ENCODE assay signal across 1 cellular context in the genomic region with DNA sequence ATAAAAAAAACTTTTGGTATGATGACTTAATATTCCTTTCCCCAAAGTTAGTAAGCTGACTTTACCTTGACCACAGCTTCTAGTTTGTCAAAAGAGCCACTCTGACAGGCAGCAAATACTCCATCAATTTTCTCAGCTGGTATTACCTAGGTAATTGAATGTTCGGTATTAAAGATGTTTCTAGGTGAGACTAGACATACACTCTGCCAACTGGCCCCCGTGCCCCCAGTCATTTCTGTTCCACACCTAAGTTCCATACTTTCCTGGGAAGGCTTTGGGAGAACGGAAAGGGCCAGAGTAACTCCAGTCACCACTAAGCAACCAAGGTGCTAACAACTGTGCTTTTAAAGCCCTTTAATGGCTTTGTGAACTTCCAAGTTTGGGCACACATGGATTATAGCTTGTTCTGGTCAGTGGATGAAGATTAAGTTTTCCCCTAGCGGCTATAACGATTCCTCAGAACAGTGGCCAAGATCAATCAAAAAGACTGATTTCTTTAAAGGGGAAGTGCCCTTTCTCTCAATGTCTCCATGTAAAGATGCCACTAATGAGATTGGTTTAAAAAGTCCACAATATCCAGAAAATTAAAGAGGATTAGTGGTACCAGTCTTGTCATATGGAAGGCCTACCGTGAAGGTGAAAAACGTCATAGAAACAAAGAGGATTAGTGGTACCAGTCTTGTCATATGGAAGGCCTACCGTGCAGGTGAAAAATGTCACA.
TF ChIP-seq lines count a peak whose summit lies in the region.

No MANE protein-coding gene starts in this region.

TF ChIP-seq in H1, 55 proteins besides CTCF, POLR2A, EP300 and RAD21:
- TF ChIP-seq CTBP2 (IDR thresholded peaks at IDR 0.05; ENCODE audit: borderline replicate concordance, insufficient read depth, insufficient read length, low read length) = no peak
- no peak for TF ChIP-seq CBX5 (IDR thresholded peaks at IDR 0.05; ENCODE audit: low read depth, low read length)
- TF ChIP-seq ZNF274 (IDR thresholded peaks at IDR 0.05; ENCODE audit: borderline replicate concordance, extremely low read depth, low read length) = no peak
- TF ChIP-seq TAF7 (optimal IDR thresholded peaks at IDR 0.05; ENCODE audit: borderline replicate concordance, low read depth, low read length) = peak; percentile 84
- TF ChIP-seq, protein P1, sequence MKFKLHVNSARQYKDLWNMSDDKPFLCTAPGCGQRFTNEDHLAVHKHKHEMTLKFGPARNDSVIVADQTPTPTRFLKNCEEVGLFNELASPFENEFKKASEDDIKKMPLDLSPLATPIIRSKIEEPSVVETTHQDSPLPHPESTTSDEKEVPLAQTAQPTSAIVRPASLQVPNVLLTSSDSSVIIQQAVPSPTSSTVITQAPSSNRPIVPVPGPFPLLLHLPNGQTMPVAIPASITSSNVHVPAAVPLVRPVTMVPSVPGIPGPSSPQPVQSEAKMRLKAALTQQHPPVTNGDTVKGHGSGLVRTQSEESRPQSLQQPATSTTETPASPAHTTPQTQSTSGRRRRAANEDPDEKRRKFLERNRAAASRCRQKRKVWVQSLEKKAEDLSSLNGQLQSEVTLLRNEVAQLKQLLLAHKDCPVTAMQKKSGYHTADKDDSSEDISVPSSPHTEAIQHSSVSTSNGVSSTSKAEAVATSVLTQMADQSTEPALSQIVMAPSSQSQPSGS (IDR thresholded peaks at IDR 0.05; ENCODE audit: low read length) = peak; percentile 66; the same call in 1 of the 2 replicates
- TF ChIP-seq, protein P2, sequence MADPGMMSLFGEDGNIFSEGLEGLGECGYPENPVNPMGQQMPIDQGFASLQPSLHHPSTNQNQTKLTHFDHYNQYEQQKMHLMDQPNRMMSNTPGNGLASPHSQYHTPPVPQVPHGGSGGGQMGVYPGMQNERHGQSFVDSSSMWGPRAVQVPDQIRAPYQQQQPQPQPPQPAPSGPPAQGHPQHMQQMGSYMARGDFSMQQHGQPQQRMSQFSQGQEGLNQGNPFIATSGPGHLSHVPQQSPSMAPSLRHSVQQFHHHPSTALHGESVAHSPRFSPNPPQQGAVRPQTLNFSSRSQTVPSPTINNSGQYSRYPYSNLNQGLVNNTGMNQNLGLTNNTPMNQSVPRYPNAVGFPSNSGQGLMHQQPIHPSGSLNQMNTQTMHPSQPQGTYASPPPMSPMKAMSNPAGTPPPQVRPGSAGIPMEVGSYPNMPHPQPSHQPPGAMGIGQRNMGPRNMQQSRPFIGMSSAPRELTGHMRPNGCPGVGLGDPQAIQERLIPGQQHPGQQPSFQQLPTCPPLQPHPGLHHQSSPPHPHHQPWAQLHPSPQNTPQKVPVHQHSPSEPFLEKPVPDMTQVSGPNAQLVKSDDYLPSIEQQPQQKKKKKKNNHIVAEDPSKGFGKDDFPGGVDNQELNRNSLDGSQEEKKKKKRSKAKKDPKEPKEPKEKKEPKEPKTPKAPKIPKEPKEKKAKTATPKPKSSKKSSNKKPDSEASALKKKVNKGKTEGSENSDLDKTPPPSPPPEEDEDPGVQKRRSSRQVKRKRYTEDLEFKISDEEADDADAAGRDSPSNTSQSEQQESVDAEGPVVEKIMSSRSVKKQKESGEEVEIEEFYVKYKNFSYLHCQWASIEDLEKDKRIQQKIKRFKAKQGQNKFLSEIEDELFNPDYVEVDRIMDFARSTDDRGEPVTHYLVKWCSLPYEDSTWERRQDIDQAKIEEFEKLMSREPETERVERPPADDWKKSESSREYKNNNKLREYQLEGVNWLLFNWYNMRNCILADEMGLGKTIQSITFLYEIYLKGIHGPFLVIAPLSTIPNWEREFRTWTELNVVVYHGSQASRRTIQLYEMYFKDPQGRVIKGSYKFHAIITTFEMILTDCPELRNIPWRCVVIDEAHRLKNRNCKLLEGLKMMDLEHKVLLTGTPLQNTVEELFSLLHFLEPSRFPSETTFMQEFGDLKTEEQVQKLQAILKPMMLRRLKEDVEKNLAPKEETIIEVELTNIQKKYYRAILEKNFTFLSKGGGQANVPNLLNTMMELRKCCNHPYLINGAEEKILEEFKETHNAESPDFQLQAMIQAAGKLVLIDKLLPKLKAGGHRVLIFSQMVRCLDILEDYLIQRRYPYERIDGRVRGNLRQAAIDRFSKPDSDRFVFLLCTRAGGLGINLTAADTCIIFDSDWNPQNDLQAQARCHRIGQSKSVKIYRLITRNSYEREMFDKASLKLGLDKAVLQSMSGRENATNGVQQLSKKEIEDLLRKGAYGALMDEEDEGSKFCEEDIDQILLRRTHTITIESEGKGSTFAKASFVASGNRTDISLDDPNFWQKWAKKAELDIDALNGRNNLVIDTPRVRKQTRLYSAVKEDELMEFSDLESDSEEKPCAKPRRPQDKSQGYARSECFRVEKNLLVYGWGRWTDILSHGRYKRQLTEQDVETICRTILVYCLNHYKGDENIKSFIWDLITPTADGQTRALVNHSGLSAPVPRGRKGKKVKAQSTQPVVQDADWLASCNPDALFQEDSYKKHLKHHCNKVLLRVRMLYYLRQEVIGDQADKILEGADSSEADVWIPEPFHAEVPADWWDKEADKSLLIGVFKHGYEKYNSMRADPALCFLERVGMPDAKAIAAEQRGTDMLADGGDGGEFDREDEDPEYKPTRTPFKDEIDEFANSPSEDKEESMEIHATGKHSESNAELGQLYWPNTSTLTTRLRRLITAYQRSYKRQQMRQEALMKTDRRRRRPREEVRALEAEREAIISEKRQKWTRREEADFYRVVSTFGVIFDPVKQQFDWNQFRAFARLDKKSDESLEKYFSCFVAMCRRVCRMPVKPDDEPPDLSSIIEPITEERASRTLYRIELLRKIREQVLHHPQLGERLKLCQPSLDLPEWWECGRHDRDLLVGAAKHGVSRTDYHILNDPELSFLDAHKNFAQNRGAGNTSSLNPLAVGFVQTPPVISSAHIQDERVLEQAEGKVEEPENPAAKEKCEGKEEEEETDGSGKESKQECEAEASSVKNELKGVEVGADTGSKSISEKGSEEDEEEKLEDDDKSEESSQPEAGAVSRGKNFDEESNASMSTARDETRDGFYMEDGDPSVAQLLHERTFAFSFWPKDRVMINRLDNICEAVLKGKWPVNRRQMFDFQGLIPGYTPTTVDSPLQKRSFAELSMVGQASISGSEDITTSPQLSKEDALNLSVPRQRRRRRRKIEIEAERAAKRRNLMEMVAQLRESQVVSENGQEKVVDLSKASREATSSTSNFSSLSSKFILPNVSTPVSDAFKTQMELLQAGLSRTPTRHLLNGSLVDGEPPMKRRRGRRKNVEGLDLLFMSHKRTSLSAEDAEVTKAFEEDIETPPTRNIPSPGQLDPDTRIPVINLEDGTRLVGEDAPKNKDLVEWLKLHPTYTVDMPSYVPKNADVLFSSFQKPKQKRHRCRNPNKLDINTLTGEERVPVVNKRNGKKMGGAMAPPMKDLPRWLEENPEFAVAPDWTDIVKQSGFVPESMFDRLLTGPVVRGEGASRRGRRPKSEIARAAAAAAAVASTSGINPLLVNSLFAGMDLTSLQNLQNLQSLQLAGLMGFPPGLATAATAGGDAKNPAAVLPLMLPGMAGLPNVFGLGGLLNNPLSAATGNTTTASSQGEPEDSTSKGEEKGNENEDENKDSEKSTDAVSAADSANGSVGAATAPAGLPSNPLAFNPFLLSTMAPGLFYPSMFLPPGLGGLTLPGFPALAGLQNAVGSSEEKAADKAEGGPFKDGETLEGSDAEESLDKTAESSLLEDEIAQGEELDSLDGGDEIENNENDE (IDR thresholded peaks at IDR 0.05; ENCODE audit: insufficient replicate concordance, low read length) = peak; percentile 60
- peak; percentile 54 for TF ChIP-seq TAF1 (IDR thresholded peaks at IDR 0.05; ENCODE audit: low read depth, low read length)
- TF ChIP-seq, protein P3, sequence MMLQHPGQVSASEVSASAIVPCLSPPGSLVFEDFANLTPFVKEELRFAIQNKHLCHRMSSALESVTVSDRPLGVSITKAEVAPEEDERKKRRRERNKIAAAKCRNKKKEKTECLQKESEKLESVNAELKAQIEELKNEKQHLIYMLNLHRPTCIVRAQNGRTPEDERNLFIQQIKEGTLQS (IDR thresholded peaks at IDR 0.05; ENCODE audit: insufficient read depth, low read depth, low read length) = no peak
- 0 out of 2 replicates have a peak, but pooled peaks have one; percentile 11 for TF ChIP-seq NRF1 (IDR thresholded peaks at IDR 0.05; ENCODE audit: low read depth, low read length)
- peak in 1 of 2 experiments; percentile 91; a peak in 1 of 4 replicates for TF ChIP-seq SIN3A (conservative IDR thresholded peaks at IDR 0.05 in 1 of 2, IDR thresholded peaks at IDR 0.05 in 1 of 2; ENCODE audit: low read depth in 1 of 2, low read length in 2 of 2)
- 0 out of 2 replicates have a peak, but pooled peaks have one; percentile 3 for TF ChIP-seq EGR1 (IDR thresholded peaks at IDR 0.05; ENCODE audit: borderline replicate concordance, low read depth, low read length)
- TF ChIP-seq, protein P4, sequence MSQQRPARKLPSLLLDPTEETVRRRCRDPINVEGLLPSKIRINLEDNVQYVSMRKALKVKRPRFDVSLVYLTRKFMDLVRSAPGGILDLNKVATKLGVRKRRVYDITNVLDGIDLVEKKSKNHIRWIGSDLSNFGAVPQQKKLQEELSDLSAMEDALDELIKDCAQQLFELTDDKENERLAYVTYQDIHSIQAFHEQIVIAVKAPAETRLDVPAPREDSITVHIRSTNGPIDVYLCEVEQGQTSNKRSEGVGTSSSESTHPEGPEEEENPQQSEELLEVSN (IDR thresholded peaks at IDR 0.05) = peak; percentile 29; the same call in 1 of the 2 replicates
- no peak for TF ChIP-seq CBX8 (IDR thresholded peaks at IDR 0.05; ENCODE audit: borderline replicate concordance, low read depth, low read length)
- peak; percentile 69 for TF ChIP-seq SIRT6 (IDR thresholded peaks at IDR 0.05; ENCODE audit: low read length)
- TF ChIP-seq BCL11A (IDR thresholded peaks at IDR 0.05; ENCODE audit: low read depth in 2 of 2, low read length in 2 of 2) = peak in 1 of 2 experiments; percentile 39
- TF ChIP-seq POLR2AphosphoS5 (IDR thresholded peaks at IDR 0.05; ENCODE audit: low read depth, low read length) = peak; percentile 84
- TF ChIP-seq RFX5 (IDR thresholded peaks at IDR 0.05; ENCODE audit: borderline replicate concordance, low read depth, low read length) = no peak
- peak; percentile 61; the same call in 1 of the 2 replicates for TF ChIP-seq CHD2 (IDR thresholded peaks at IDR 0.05; ENCODE audit: low read length)
- no peak for TF ChIP-seq JUND (IDR thresholded peaks at IDR 0.05; ENCODE audit: low read length)
- peak; percentile 39; the same call in 1 of the 2 replicates for TF ChIP-seq SP4 (IDR thresholded peaks at IDR 0.05; ENCODE audit: low read length)
